8 cellular contexts compared by ENCODE assay signal in genomic region chr2:135820003-135820618, GRCh38. TPM values are rescaled to one million over a fixed set of nuclear protein-coding genes. Genes with fewer than 3 reads are reported as not detected.
DNase-seq lines count a peak whose midpoint lies in the region; ATAC-seq and TF ChIP-seq lines count a peak whose summit lies in the region.

No MANE protein-coding gene starts in this region.

- H3K36me3 Mint-ChIP-seq in activated naive CD8-positive, alpha-beta T cell treated with anti-CD3 and anti-CD28 coated beads, Interleukin-2, amount 10 ng/mL, durations not matched to agents 7 days and 5 days: peaks cover 42% of the 10 kb centered on the region
- H3K36me3 Mint-ChIP-seq in Caco-2 (ENCODE audit: insufficient read depth, unreplicated experiment): no peaks in the 10 kb centered on the region

- ATAC-seq in GM18511 (IDR thresholded peaks at IDR 0.05; ENCODE audit: unreplicated experiment) (peak; percentile 95), HG02938 (IDR thresholded peaks at IDR 0.05; ENCODE audit: unreplicated experiment) (peak; percentile 90)
- peak; percentile 97 for ATAC-seq in activated naive CD8-positive, alpha-beta T cell treated with anti-CD3 and anti-CD28 coated beads, Interleukin-2, amount 10 ng/mL, durations not matched to agents 7 days and 5 days (ENCODE audit: low read depth)

- no peak overlapping the region for H3K4me3 ChIP-seq in Caco-2 (ENCODE audit: low read depth, low read length)

- peak overlapping the region; percentile 76 for H3K4me3 Mint-ChIP-seq in activated naive CD8-positive, alpha-beta T cell treated with anti-CD3 and anti-CD28 coated beads, Interleukin-2, amount 10 ng/mL, durations not matched to agents 7 days and 5 days
- no peak overlapping the region for H3K4me3 Mint-ChIP-seq in Caco-2 (ENCODE audit: unreplicated experiment)

- H3K27me3 ChIP-seq in Caco-2 (replicated peaks; ENCODE audit: control insufficient read depth, insufficient read depth, low read length): no peaks in the 10 kb centered on the region

- peaks cover 14% of the 10 kb centered on the region for H3K9me3 Mint-ChIP-seq in activated naive CD8-positive, alpha-beta T cell treated with anti-CD3 and anti-CD28 coated beads, Interleukin-2, amount 10 ng/mL, durations not matched to agents 7 days and 5 days
- H3K9me3 Mint-ChIP-seq in Caco-2 (ENCODE audit: unreplicated experiment): no peaks in the 10 kb centered on the region

- H3K4me1 ChIP-seq in Caco-2: no peaks in the 10 kb centered on the region

- DNase-seq in RPMI7951 (ENCODE audit: low read depth): peak; percentile 71
- peak; percentile 77 for DNase-seq in activated naive CD8-positive, alpha-beta T cell treated with anti-CD3 and anti-CD28 coated beads, Interleukin-2, amount 10 ng/mL, durations not matched to agents 7 days and 5 days
- peak; percentile 80 to 86 for DNase-seq in stimulated activated CD8-positive, alpha-beta memory T cell treated with anti-CD3 and anti-CD28 coated beads, Interleukin-2, amount 100 ng/mL, for 48 hours (ENCODE audit: low read depth in 2 of 2)
- DNase-seq in nucleus accumbens (lab: John Stamatoyannopoulos, UW): no peak
- no peak for DNase-seq in NCI-H226
- no peak for DNase-seq in Caco-2

- no TSS peak for BruUV-seq in Caco-2 (replicated peaks; lab: Mats Ljungman, UMichigan)

- H3K9me3 ChIP-seq in Caco-2: peaks cover 7% of the 10 kb centered on the region; the same call in 1 of the 2 replicates

- CTCF ChIA-PET in Caco-2 (lab: Charles Lee): no interaction called here

- H3K4me1 Mint-ChIP-seq in activated naive CD8-positive, alpha-beta T cell treated with anti-CD3 and anti-CD28 coated beads, Interleukin-2, amount 10 ng/mL, durations not matched to agents 7 days and 5 days: peaks cover 47% of the 10 kb centered on the region
- no peaks in the 10 kb centered on the region for H3K4me1 Mint-ChIP-seq in Caco-2 (ENCODE audit: low read depth, unreplicated experiment)

- no peaks in the 10 kb centered on the region for H3K36me3 ChIP-seq in Caco-2 (ENCODE audit: control insufficient read depth, insufficient read depth, low read length)

- no peak for TF ChIP-seq CTCF in Caco-2 (IDR thresholded peaks at IDR 0.05; ENCODE audit: insufficient read depth in 1 of 2, low read depth in 1 of 2, low read length in 1 of 2, severe bottlenecking in 1 of 2, unreplicated experiment in 1 of 2)

- POLR2A ChIA-PET in activated naive CD8-positive, alpha-beta T cell treated with anti-CD3 and anti-CD28 coated beads, Interleukin-2, amount 10 ng/mL, durations not matched to agents 7 days and 5 days (lab: Charles Lee): interaction anchor here (0.7 to 2.4 kb wide), 9 partner anchors 13 to 564 kb away, joined by 3 to 21 read pairs (median 5); partner anchors contain the start of genes LCT and MCM6
- POLR2A ChIA-PET in Caco-2 (lab: Charles Lee): no interaction called here

- intact Hi-C loops in Caco-2 (cut with micrococcal nuclease; ENCODE audit: unreplicated experiment): no loop called here

- H3K27ac Mint-ChIP-seq in activated naive CD8-positive, alpha-beta T cell treated with anti-CD3 and anti-CD28 coated beads, Interleukin-2, amount 10 ng/mL, durations not matched to agents 7 days and 5 days: peak overlapping the region; percentile 93
- H3K27ac Mint-ChIP-seq in Caco-2 (ENCODE audit: unreplicated experiment): no peak overlapping the region

- no peaks in the 10 kb centered on the region for H3K27me3 Mint-ChIP-seq in activated naive CD8-positive, alpha-beta T cell treated with anti-CD3 and anti-CD28 coated beads, Interleukin-2, amount 10 ng/mL, durations not matched to agents 7 days and 5 days
- H3K27me3 Mint-ChIP-seq in Caco-2 (ENCODE audit: insufficient read depth, unreplicated experiment): no peaks in the 10 kb centered on the region

RNA-seq across cellular contexts. Expression of gene LCT, which starts 16.9 kb away (rescaled TPM):
- total RNA-seq in RPMI7951 (2014; rRNA removed; shearing (Covaris generic)): not detected in 2 replicates
- under 1 TPM; 0.14 to 0.39 TPM for total RNA-seq in activated naive CD8-positive, alpha-beta T cell treated with anti-CD3 and anti-CD28 coated beads, Interleukin-2, amount 10 ng/mL, durations not matched to agents 7 days and 5 days
- 0.82 and 1.5 TPM in 2 replicates for total RNA-seq in Caco-2 (2022)

RNA-seq across cellular contexts. Expression of gene MCM6, which starts 56.1 kb away (rescaled TPM):
- total RNA-seq in RPMI7951 (2014; rRNA removed; shearing (Covaris generic)): 25.1 and 26.9 TPM in 2 replicates
- 100 to 1,000 TPM; 107 to 109 TPM for total RNA-seq in activated naive CD8-positive, alpha-beta T cell treated with anti-CD3 and anti-CD28 coated beads, Interleukin-2, amount 10 ng/mL, durations not matched to agents 7 days and 5 days
- total RNA-seq in Caco-2 (2022): 94.6 and 96.0 TPM in 2 replicates

Comparison
In these comparisons a context has a peak if more than half of its experiments do, and no peak if none do; other contexts are left out.
1. DNase-seq: peak in RPMI7951 (single experiment), activated naive CD8-positive, alpha-beta T cell treated with anti-CD3 and anti-CD28 coated beads, Interleukin-2, amount 10 ng/mL, durations not matched to agents 7 days and 5 days (single experiment) and stimulated activated CD8-positive, alpha-beta memory T cell treated with anti-CD3 and anti-CD28 coated beads, Interleukin-2, amount 100 ng/mL, for 48 hours (2 of 2); none in nucleus accumbens (0 of 56), NCI-H226 (single experiment) and Caco-2 (0 of 2).
2. Peak in every context shown above with its lines, with median percentiles within 50 percentile points of each other: ATAC-seq.